ENCODE assay signal across 8 cellular contexts in the genomic region with DNA sequence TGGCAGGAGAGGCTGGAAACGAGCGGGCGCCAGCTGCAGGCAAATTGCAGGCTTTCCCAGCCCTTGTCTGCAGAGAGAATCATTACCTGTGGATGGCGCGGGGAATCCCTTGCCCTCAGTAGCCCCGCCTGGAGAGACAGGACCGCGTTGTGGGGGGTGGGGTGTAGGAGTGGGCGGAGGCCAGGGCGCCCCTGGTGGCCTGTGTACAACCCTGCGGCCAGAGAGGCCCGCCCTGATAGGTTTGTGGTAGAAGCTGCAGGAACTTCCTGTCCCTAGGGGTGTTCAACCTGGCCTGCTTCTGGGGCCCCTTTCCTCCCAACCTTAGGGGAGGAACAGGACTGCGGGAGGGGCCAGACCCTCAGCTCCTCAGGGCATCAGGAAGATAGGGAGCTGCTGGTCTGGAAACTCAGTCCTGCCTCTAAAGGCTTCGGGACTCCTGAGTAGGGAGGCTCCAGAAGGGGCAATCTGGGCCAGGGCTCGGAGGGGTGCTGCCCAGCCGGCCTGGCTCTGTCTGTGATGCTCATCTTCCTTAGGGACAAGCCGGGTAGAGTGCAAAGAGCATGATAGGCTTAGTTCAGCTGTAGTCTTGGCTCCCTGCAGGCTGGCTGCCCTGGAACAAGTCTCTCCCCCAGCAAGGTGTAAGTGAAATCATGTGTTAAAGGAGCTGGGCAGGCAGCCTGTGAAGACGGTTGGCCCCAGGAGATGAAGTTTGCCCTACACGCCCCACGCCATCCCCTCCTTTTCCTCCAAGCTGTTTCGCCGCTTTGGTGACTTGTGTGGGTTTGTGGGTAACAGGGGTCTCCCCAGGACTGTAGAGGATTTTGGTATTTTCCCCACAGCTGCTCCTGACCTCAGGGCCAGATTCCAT. TPM values are rescaled to one million over a fixed set of nuclear protein-coding genes. Genes with fewer than 3 reads are reported as not detected.
DNase-seq lines count a peak whose midpoint lies in the region; ATAC-seq and TF ChIP-seq lines count a peak whose summit lies in the region.

No MANE protein-coding gene starts in this region.

- H3K27me3 ChIP-seq in DND-41 (ENCODE audit: insufficient read depth, low read length, poor library complexity), result no peaks in the 10 kb centered on the region
- peaks cover 27% of the 10 kb centered on the region for H3K27me3 ChIP-seq in neural progenitor cell
- H3K27me3 ChIP-seq in stomach smooth muscle (ENCODE audit: control insufficient read depth in 1 of 2, insufficient read depth in 2 of 2, low read length in 2 of 2), result no peaks in the 10 kb centered on the region

- H3K4me2 ChIP-seq in DND-41 (ENCODE audit: insufficient read depth, low read length) (peak overlapping the region; percentile 99), neural progenitor cell (peak overlapping the region; percentile 83)

- peaks cover 2% of the 10 kb centered on the region for H3K36me3 Mint-ChIP-seq in neural progenitor cell

- peak overlapping the region; percentile 23 to 62; a peak in 3 of 4 replicates for H3K4me3 ChIP-seq in DND-41 (ENCODE audit: low read depth in 1 of 2, low read length in 2 of 2)
- peak overlapping the region; percentile 61 for H3K4me3 ChIP-seq in Jurkat, Clone E6-1 (ENCODE audit: low read length)
- H3K4me3 ChIP-seq in fibroblast of villous mesenchyme (ENCODE audit: low read depth, low read length), result peak overlapping the region; percentile 93
- peak overlapping the region; percentile 56 for H3K4me3 ChIP-seq in neural progenitor cell
- peak overlapping the region; percentile 90 to 95 for H3K4me3 ChIP-seq in stomach smooth muscle (ENCODE audit: low read length in 2 of 2)

- H3K4me1 ChIP-seq in DND-41 (ENCODE audit: insufficient read depth, low read length) (peaks cover 29% of the 10 kb centered on the region), neural progenitor cell (peaks cover 12% of the 10 kb centered on the region), stomach smooth muscle (ENCODE audit: control insufficient read depth, insufficient read depth, low read length) (peaks cover 83% of the 10 kb centered on the region)

- peak overlapping the region; percentile 46; the same call in 1 of the 2 replicates for H3K9ac ChIP-seq in DND-41 (ENCODE audit: low read depth, low read length)
- H3K9ac ChIP-seq in neural progenitor cell, result no peak overlapping the region
- peak overlapping the region; percentile 62 to 72 for H3K9ac ChIP-seq in stomach smooth muscle (ENCODE audit: low read length in 2 of 2)

- TF ChIP-seq CTCF in DND-41 (IDR thresholded peaks at IDR 0.05; ENCODE audit: borderline replicate concordance, extremely low read depth, low read length, poor library complexity, severe bottlenecking) (peak; percentile 82), RWPE1 (conservative IDR thresholded peaks at IDR 0.05; ENCODE audit: low read depth) (peak; percentile 91), fibroblast of villous mesenchyme (IDR thresholded peaks at IDR 0.05; ENCODE audit: insufficient read depth, low read depth, low read length) (peak; percentile 90), neural progenitor cell (IDR thresholded peaks at IDR 0.05) (peak; percentile 82)

- peaks cover 19% of the 10 kb centered on the region for H3K27me3 Mint-ChIP-seq in neural progenitor cell (ENCODE audit: insufficient read depth, low read depth)

- H3K4me3 Mint-ChIP-seq in neural progenitor cell, result peak overlapping the region; percentile 81

- peak; percentile 84 for DNase-seq in DND-41
- DNase-seq in Jurkat, Clone E6-1 (ENCODE audit: low read depth, low spot score), result peak; percentile 93
- peak; percentile 71 for DNase-seq in RWPE1 (ENCODE audit: low spot score)
- DNase-seq in activated T-helper 9 cell treated with anti-CD3 and anti-CD28 coated beads, Interleukin-2, amount 50 U/mL, for 16 hours (ENCODE audit: low read depth), result peak; percentile 74
- DNase-seq in fibroblast of villous mesenchyme (ENCODE audit: low read depth), result peak; percentile 81
- peak; percentile 94 for DNase-seq in neural progenitor cell (ENCODE audit: low spot score)

- H4K20me1 ChIP-seq in DND-41 (ENCODE audit: insufficient read depth, low read length) (peaks cover 95% of the 10 kb centered on the region), neural progenitor cell (ENCODE audit: low read depth) (peaks cover 54% of the 10 kb centered on the region)

- H3F3A ChIP-seq in neural progenitor cell (ENCODE audit: low read depth), result peaks cover 16% of the 10 kb centered on the region

- POLR2A ChIA-PET in RWPE1 (lab: Yijun Ruan, JAX; ENCODE audit: low non-redundant PET), result no interaction called here

- peaks cover 28% of the 10 kb centered on the region for H3K4me1 Mint-ChIP-seq in neural progenitor cell

- peak overlapping the region; percentile 61; the same call in 1 of the 2 replicates for H2AFZ ChIP-seq in DND-41 (ENCODE audit: low read depth, low read length)
- H2AFZ ChIP-seq in neural progenitor cell (replicated peaks), result no peak overlapping the region

- H3K36me3 ChIP-seq in DND-41 (ENCODE audit: insufficient read depth, low read length) (peaks cover 42% of the 10 kb centered on the region), neural progenitor cell (no peaks in the 10 kb centered on the region), stomach smooth muscle (ENCODE audit: control insufficient read depth in 2 of 2, insufficient read depth in 2 of 2, low read length in 2 of 2) (peaks cover 2 to 3% of the 10 kb centered on the region in 2 donors)

- no peak overlapping the region for H3K27ac Mint-ChIP-seq in neural progenitor cell

- no peaks in the 10 kb centered on the region for H3K9me3 ChIP-seq in DND-41 (ENCODE audit: insufficient read depth, low read length, severe bottlenecking)
- no peaks in the 10 kb centered on the region for H3K9me3 ChIP-seq in neural progenitor cell (ENCODE audit: low read depth)
- H3K9me3 ChIP-seq in stomach smooth muscle (ENCODE audit: control insufficient read depth in 2 of 2, low read length in 2 of 2), result no peaks in the 10 kb centered on the region

- ATAC-seq in DND-41 (ENCODE audit: insufficient read depth, low read depth) (peak; percentile 72), GM21619 (IDR thresholded peaks at IDR 0.05; ENCODE audit: unreplicated experiment) (peak; percentile 75)

- H3K27ac ChIP-seq in DND-41 (ENCODE audit: low read length) (0 out of 2 replicates have a peak overlapping the region, but pooled peaks have one; percentile 31), RWPE1 (peak overlapping the region; percentile 80), neural progenitor cell (no peak overlapping the region), stomach smooth muscle (ENCODE audit: low read length) (peak overlapping the region; percentile 67)

- H3K79me2 ChIP-seq in DND-41 (ENCODE audit: insufficient read depth, low read length), result no peaks in the 10 kb centered on the region
- no peaks in the 10 kb centered on the region for H3K79me2 ChIP-seq in neural progenitor cell (ENCODE audit: low read depth)

- H3K9me3 Mint-ChIP-seq in neural progenitor cell, result no peaks in the 10 kb centered on the region

- CTCF ChIA-PET in RWPE1 (lab: Yijun Ruan, JAX), result interaction anchor here (0.6 to 2.2 kb wide), 11 partner anchors 10 to 883 kb away, joined by 3 to 6 read pairs (median 3); a partner anchor contains a TSS

RNA-seq across cellular contexts. Expression of a gene that starts 24.1 kb away (rescaled TPM):
- polyA plus RNA-seq in Jurkat, Clone E6-1 (2012; ENCODE audit: insufficient read depth, insufficient read length), result 0.42 TPM
- total RNA-seq in fibroblast of villous mesenchyme (0.64 and 1.3 TPM in 2 replicates), neural progenitor cell (ENCODE audit: low replicate concordance) (0.02 and 0.25 TPM in 2 replicates)

Comparison
In these comparisons a context has a peak if more than half of its experiments do, and no peak if none do; other contexts are left out.
1. H3K4me3 ChIP-seq: peak in every context shown above with its lines; median percentile 93 in fibroblast of villous mesenchyme; 92 in stomach smooth muscle; 61 in Jurkat, Clone E6-1; 56 in neural progenitor cell; 42 in DND-41.